ENCODE assay signal across 12 cellular contexts in genomic region chr12:85155791-85156190, GRCh38.
DNase-seq lines count a peak whose midpoint lies in the region; ATAC-seq, FAIRE-seq and TF ChIP-seq lines count a peak whose summit lies in the region.
"Had no signal": no experiment of that assay in that cellular context is flagged by ENCODE, and none has a peak within 500 bp of the region (broad histone marks: within the 10 kb centered on the region; RNA-seq: fewer than 3 reads in every experiment).

No MANE protein-coding gene starts in this region.

- no peaks in the 10 kb centered on the region for H3K4me1 Mint-ChIP-seq in CD8-positive, alpha-beta memory T cell

- TF ChIP-seq CTCF in AG09319 (IDR thresholded peaks at IDR 0.05; ENCODE audit: low read depth, low read length) = peak; percentile 30

- no peak overlapping the region for H3K27ac Mint-ChIP-seq in CD8-positive, alpha-beta memory T cell

- H3K27ac ChIP-seq in right cardiac atrium (ENCODE audit: low read length) = no peak overlapping the region
- H3K27ac ChIP-seq in CD8-positive, alpha-beta memory T cell (ENCODE audit: low read depth, low read length) = no peak overlapping the region
- H3K27ac ChIP-seq: skin epidermis had no signal

- no peaks in the 10 kb centered on the region for H3K9me3 ChIP-seq in right cardiac atrium (ENCODE audit: control insufficient read depth, low read length)
- H3K9me3 ChIP-seq in CD8-positive, alpha-beta memory T cell (ENCODE audit: low read length) = no peaks in the 10 kb centered on the region

- DNase-seq in AG09319 (ENCODE audit: extremely low read depth, low read depth) (no peak), KBM-7 (peak; percentile 2), RCC 7860 (ENCODE audit: low spot score) (peak; percentile 6), fibroblast of the conjunctiva (ENCODE audit: low read depth) (peak; percentile 67), right cardiac atrium (no peak)
- DNase-seq in CD8-positive, alpha-beta memory T cell = no peak
- DNase-seq: activated CD4-positive, alpha-beta T cell treated with anti-CD3 and anti-CD28 coated beads for 4 hours; GDM1 had no signal

- ATAC-seq in GM18868 (IDR thresholded peaks at IDR 0.05; ENCODE audit: unreplicated experiment) (no peak), GM21825 (IDR thresholded peaks at IDR 0.05; ENCODE audit: unreplicated experiment) (no peak), right cardiac atrium (no peak)

- peaks cover 0 to 9% (median 0%) of the 10 kb centered on the region in 5 donors for H3K9me3 Mint-ChIP-seq in CD8-positive, alpha-beta memory T cell

- CTCF ChIA-PET in CD8-positive, alpha-beta memory T cell (lab: Charles Lee) = no interaction called here

- in situ Hi-C loops in KBM-7 (cut with MboI; ENCODE audit: low pct_unique_long_range_greater_than_20kb, low sequenced_read_pairs) = no loop called here

- POLR2A ChIA-PET in CD8-positive, alpha-beta memory T cell (lab: Charles Lee) = no interaction called here

- no peak overlapping the region for H3K4me3 Mint-ChIP-seq in CD8-positive, alpha-beta memory T cell

- H3K36me3 Mint-ChIP-seq in CD8-positive, alpha-beta memory T cell = no peaks in the 10 kb centered on the region

- no peaks in the 10 kb centered on the region for H3K4me1 ChIP-seq in right cardiac atrium (ENCODE audit: control insufficient read depth, insufficient read depth, low read length)
- H3K4me1 ChIP-seq in CD8-positive, alpha-beta memory T cell (ENCODE audit: insufficient read depth, low read length) = no peaks in the 10 kb centered on the region

- intact Hi-C loops in right cardiac atrium (cut with DNase I) = no loop called here

- no peaks in the 10 kb centered on the region for H3K36me3 ChIP-seq in CD8-positive, alpha-beta memory T cell (ENCODE audit: insufficient read depth, low read length)

- WGBS in right cardiac atrium = 36% methylated on average over 2 of the region's 2 CpGs

- H3K4me3 ChIP-seq in right cardiac atrium (ENCODE audit: low read length) = no peak overlapping the region
- no peak overlapping the region for H3K4me3 ChIP-seq in CD8-positive, alpha-beta memory T cell (ENCODE audit: low read length)
- H3K4me3 ChIP-seq: skin epidermis had no signal

- no peaks in the 10 kb centered on the region for H3K27me3 Mint-ChIP-seq in CD8-positive, alpha-beta memory T cell

- no peak for FAIRE-seq in RCC 7860 (lab: Jason Lieb, UNC)
- FAIRE-seq: endometrium had no signal

- no peaks in the 10 kb centered on the region for H3K27me3 ChIP-seq in right cardiac atrium (ENCODE audit: control insufficient read depth, insufficient read depth)
- no peaks in the 10 kb centered on the region for H3K27me3 ChIP-seq in CD8-positive, alpha-beta memory T cell (ENCODE audit: insufficient read depth, low read length, poor library complexity, severe bottlenecking)

Comparison
In these comparisons a context has a peak if more than half of its experiments do, and no peak if none do; other contexts are left out.
1. DNase-seq: peak in KBM-7 (single experiment), RCC 7860 (single experiment) and fibroblast of the conjunctiva (single experiment); none in AG09319 (single experiment), right cardiac atrium (0 of 3) and CD8-positive, alpha-beta memory T cell (0 of 5).